Comparison of ENCODE assay signal across 1 cellular context in genomic region chr2:160309585-160309984, GRCh38.
TF ChIP-seq lines count a peak whose summit lies in the region.

No MANE protein-coding gene starts in this region.

TF ChIP-seq in GM23338, 12 proteins besides CTCF, POLR2A, EP300 and RAD21:
- TF ChIP-seq, protein P1, sequence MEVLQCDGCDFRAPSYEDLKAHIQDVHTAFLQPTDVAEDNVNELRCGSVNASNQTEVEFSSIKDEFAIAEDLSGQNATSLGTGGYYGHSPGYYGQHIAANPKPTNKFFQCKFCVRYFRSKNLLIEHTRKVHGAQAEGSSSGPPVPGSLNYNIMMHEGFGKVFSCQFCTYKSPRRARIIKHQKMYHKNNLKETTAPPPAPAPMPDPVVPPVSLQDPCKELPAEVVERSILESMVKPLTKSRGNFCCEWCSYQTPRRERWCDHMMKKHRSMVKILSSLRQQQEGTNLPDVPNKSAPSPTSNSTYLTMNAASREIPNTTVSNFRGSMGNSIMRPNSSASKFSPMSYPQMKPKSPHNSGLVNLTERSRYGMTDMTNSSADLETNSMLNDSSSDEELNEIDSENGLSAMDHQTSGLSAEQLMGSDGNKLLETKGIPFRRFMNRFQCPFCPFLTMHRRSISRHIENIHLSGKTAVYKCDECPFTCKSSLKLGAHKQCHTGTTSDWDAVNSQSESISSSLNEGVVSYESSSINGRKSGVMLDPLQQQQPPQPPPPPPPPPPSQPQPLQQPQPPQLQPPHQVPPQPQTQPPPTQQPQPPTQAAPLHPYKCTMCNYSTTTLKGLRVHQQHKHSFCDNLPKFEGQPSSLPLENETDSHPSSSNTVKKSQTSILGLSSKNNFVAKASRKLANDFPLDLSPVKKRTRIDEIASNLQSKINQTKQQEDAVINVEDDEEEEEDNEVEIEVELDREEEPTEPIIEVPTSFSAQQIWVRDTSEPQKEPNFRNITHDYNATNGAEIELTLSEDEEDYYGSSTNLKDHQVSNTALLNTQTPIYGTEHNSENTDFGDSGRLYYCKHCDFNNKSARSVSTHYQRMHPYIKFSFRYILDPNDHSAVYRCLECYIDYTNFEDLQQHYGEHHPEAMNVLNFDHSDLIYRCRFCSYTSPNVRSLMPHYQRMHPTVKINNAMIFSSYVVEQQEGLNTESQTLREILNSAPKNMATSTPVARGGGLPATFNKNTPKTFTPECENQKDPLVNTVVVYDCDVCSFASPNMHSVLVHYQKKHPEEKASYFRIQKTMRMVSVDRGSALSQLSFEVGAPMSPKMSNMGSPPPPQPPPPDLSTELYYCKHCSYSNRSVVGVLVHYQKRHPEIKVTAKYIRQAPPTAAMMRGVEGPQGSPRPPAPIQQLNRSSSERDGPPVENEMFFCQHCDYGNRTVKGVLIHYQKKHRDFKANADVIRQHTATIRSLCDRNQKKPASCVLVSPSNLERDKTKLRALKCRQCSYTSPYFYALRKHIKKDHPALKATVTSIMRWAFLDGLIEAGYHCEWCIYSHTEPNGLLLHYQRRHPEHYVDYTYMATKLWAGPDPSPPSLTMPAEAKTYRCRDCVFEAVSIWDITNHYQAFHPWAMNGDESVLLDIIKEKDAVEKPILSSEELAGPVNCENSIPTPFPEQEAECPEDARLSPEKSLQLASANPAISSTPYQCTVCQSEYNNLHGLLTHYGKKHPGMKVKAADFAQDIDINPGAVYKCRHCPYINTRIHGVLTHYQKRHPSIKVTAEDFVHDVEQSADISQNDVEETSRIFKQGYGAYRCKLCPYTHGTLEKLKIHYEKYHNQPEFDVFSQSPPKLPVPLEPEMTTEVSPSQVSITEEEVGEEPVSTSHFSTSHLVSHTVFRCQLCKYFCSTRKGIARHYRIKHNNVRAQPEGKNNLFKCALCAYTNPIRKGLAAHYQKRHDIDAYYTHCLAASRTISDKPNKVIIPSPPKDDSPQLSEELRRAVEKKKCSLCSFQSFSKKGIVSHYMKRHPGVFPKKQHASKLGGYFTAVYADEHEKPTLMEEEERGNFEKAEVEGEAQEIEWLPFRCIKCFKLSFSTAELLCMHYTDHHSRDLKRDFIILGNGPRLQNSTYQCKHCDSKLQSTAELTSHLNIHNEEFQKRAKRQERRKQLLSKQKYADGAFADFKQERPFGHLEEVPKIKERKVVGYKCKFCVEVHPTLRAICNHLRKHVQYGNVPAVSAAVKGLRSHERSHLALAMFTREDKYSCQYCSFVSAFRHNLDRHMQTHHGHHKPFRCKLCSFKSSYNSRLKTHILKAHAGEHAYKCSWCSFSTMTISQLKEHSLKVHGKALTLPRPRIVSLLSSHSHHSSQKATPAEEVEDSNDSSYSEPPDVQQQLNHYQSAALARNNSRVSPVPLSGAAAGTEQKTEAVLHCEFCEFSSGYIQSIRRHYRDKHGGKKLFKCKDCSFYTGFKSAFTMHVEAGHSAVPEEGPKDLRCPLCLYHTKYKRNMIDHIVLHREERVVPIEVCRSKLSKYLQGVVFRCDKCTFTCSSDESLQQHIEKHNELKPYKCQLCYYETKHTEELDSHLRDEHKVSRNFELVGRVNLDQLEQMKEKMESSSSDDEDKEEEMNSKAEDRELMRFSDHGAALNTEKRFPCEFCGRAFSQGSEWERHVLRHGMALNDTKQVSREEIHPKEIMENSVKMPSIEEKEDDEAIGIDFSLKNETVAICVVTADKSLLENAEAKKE (CRISPR knock-in tag; IDR thresholded peaks at IDR 0.05): no peak
- no peak for TF ChIP-seq EZH2 (IDR thresholded peaks at IDR 0.05; ENCODE audit: low read depth, unreplicated experiment)
- no peak for TF ChIP-seq REST (IDR thresholded peaks at IDR 0.05; ENCODE audit: unreplicated experiment)
- TF ChIP-seq NANOG (IDR thresholded peaks at IDR 0.05; ENCODE audit: borderline replicate concordance): no peak
- no peak for TF ChIP-seq ZNF331 (CRISPR knock-in tag; IDR thresholded peaks at IDR 0.05; ENCODE audit: low read depth)
